Comparison of ENCODE assay signal across 7 cellular contexts in the genomic region with DNA sequence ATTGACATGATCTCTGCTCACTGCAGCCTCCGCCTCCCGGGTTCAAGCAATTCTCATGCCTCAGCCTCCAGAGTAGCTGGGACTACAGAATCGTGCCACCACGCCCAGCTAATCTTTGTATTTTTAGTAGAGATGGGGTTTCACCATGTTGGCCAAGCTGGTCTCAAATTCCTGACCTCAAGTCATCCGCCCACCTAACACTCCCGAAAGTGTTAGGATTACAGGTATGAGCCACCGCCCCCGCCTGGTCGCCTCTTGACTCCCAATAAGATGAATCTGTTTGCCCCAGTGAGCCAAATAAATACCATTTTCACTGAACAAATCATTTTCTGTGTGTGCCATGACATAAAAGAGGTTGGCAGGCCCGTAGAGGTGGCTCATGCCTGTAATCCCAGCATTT. TPM values are rescaled to one million over a fixed set of nuclear protein-coding genes. Genes with fewer than 3 reads are reported as not detected.
A peak's percentile ranks its signal among the peaks of the same experiment; 100 is the strongest.
DNase-seq lines count a peak whose midpoint lies in the region; ATAC-seq and TF ChIP-seq lines count a peak whose summit lies in the region.
"Not testable (repeated sequence)": the region's sequence is repeated elsewhere in the genome, so short reads cannot be mapped to it uniquely, and the experiment has no call there.

No MANE protein-coding gene starts in this region.

- peaks cover 20 to 29% (median 29%) of the 10 kb centered on the region in 3 donors for H3K4me1 Mint-ChIP-seq in IgD-negative memory B cell
- H3K4me1 Mint-ChIP-seq in T-helper 1 cell treated with Interleukin-12 subunit alpha and Interleukin-12 subunit beta and Interleukin-4 antibody, amounts not matched to agents 30 μg/mL and 1 μg/mL, for 36 hours (ENCODE audit: low read depth): peaks cover 33% of the 10 kb centered on the region
- H3K4me1 Mint-ChIP-seq in activated T-helper 1 cell treated with anti-CD3 and anti-CD28 coated beads, Interleukin-12 subunit alpha, Interleukin-12 subunit beta, Interleukin-2, Interleukin-4 antibody, amounts not matched to agents 30 ng/mL and 10 ng/mL and 1 ng/mL, durations not matched to agents 14 hours and 24 hours and 36 hours (ENCODE audit: low read depth): peaks cover 29% of the 10 kb centered on the region
- H3K4me1 Mint-ChIP-seq in natural killer cell treated with Interleukin-12 subunit alpha and Interleukin-12 subunit beta and Interleukin-15 and Interleukin-18, amount 100 ng/mL, for 72 hours (ENCODE audit: low read depth in 2 of 2): peaks cover 19 to 27% of the 10 kb centered on the region in 2 donors

- H3K4me3 ChIP-seq in dorsolateral prefrontal cortex; thyroid gland (replicated peaks in 1 of 3): not testable (repeated sequence)

- 83 to 89% methylated on average over 10 of the region's 10 CpGs for WGBS in thyroid gland, 2 donors

- H3K27ac ChIP-seq in dorsolateral prefrontal cortex (peak overlapping the region in 41 of 59 donors; percentile 11 to 84 (median 65)), thyroid gland (peak overlapping the region in 2 of 3 donors; percentile 38 to 63)

- H3K9me3 Mint-ChIP-seq in IgD-negative memory B cell; T-helper 1 cell treated with Interleukin-12 subunit alpha and Interleukin-12 subunit beta and Interleukin-4 antibody, amounts not matched to agents 30 μg/mL and 1 μg/mL, for 36 hours; activated T-helper 1 cell treated with anti-CD3 and anti-CD28 coated beads, Interleukin-12 subunit alpha, Interleukin-12 subunit beta, Interleukin-2, Interleukin-4 antibody, amounts not matched to agents 30 ng/mL and 10 ng/mL and 1 ng/mL, durations not matched to agents 14 hours and 24 hours and 36 hours; natural killer cell treated with Interleukin-12 subunit alpha and Interleukin-12 subunit beta and Interleukin-15 and Interleukin-18, amount 100 ng/mL, for 72 hours: not testable (repeated sequence)

- not testable (repeated sequence) for H3K27me3 ChIP-seq in dorsolateral prefrontal cortex, thyroid gland

- H3K36me3 ChIP-seq in thyroid gland: not testable (repeated sequence)

- H3K27me3 Mint-ChIP-seq in IgD-negative memory B cell; T-helper 1 cell treated with Interleukin-12 subunit alpha and Interleukin-12 subunit beta and Interleukin-4 antibody, amounts not matched to agents 30 μg/mL and 1 μg/mL, for 36 hours (ENCODE audit: low read depth); activated T-helper 1 cell treated with anti-CD3 and anti-CD28 coated beads, Interleukin-12 subunit alpha, Interleukin-12 subunit beta, Interleukin-2, Interleukin-4 antibody, amounts not matched to agents 30 ng/mL and 10 ng/mL and 1 ng/mL, durations not matched to agents 14 hours and 24 hours and 36 hours (ENCODE audit: insufficient read depth); natural killer cell treated with Interleukin-12 subunit alpha and Interleukin-12 subunit beta and Interleukin-15 and Interleukin-18, amount 100 ng/mL, for 72 hours: not testable (repeated sequence)

- TF ChIP-seq POLR2A in thyroid gland (IDR thresholded peaks at IDR 0.05): not testable (repeated sequence)

- not testable (repeated sequence) for TF ChIP-seq CTCF in dorsolateral prefrontal cortex (IDR thresholded peaks at IDR 0.05 in 54 of 56, conservative IDR thresholded peaks at IDR 0.05 in 2 of 56; ENCODE audit: low read depth in 1 of 56, partially characterized antibody in 56 of 56); thyroid gland (IDR thresholded peaks at IDR 0.05)

- not testable (repeated sequence) for H3K9me3 ChIP-seq in thyroid gland

- H3K4me1 ChIP-seq in thyroid gland: not testable (repeated sequence)

- H3K36me3 Mint-ChIP-seq in IgD-negative memory B cell; T-helper 1 cell treated with Interleukin-12 subunit alpha and Interleukin-12 subunit beta and Interleukin-4 antibody, amounts not matched to agents 30 μg/mL and 1 μg/mL, for 36 hours (ENCODE audit: low read depth); activated T-helper 1 cell treated with anti-CD3 and anti-CD28 coated beads, Interleukin-12 subunit alpha, Interleukin-12 subunit beta, Interleukin-2, Interleukin-4 antibody, amounts not matched to agents 30 ng/mL and 10 ng/mL and 1 ng/mL, durations not matched to agents 14 hours and 24 hours and 36 hours (ENCODE audit: low read depth); natural killer cell treated with Interleukin-12 subunit alpha and Interleukin-12 subunit beta and Interleukin-15 and Interleukin-18, amount 100 ng/mL, for 72 hours: not testable (repeated sequence)

- not testable (repeated sequence) for DNase-seq in activated T-helper 1 cell treated with anti-CD3 and anti-CD28 coated beads, Interleukin-12 subunit alpha, Interleukin-12 subunit beta, Interleukin-2, Interleukin-4 antibody, amounts not matched to agents 30 ng/mL and 10 ng/mL and 1 ng/mL, durations not matched to agents 14 hours and 24 hours and 36 hours (ENCODE audit: low spot score); dorsolateral prefrontal cortex; natural killer cell treated with Interleukin-12 subunit alpha and Interleukin-12 subunit beta and Interleukin-15 and Interleukin-18, amount 100 ng/mL, for 72 hours (ENCODE audit: low spot score); thyroid gland
- DNase-seq in left ventricle myocardium superior: peak; percentile 7

- H3K27ac Mint-ChIP-seq in IgD-negative memory B cell: peak overlapping the region in 2 of 3 donors; percentile 84 to 91
- peak overlapping the region; percentile 59 for H3K27ac Mint-ChIP-seq in T-helper 1 cell treated with Interleukin-12 subunit alpha and Interleukin-12 subunit beta and Interleukin-4 antibody, amounts not matched to agents 30 μg/mL and 1 μg/mL, for 36 hours
- H3K27ac Mint-ChIP-seq in activated T-helper 1 cell treated with anti-CD3 and anti-CD28 coated beads, Interleukin-12 subunit alpha, Interleukin-12 subunit beta, Interleukin-2, Interleukin-4 antibody, amounts not matched to agents 30 ng/mL and 10 ng/mL and 1 ng/mL, durations not matched to agents 14 hours and 24 hours and 36 hours: peak overlapping the region; percentile 86
- peak overlapping the region; percentile 68 to 90 for H3K27ac Mint-ChIP-seq in natural killer cell treated with Interleukin-12 subunit alpha and Interleukin-12 subunit beta and Interleukin-15 and Interleukin-18, amount 100 ng/mL, for 72 hours

- not testable (repeated sequence) for ATAC-seq in left ventricle myocardium superior; natural killer cell treated with Interleukin-12 subunit alpha and Interleukin-12 subunit beta and Interleukin-15 and Interleukin-18, amount 100 ng/mL, for 72 hours

- intact Hi-C loops in activated T-helper 1 cell treated with anti-CD3 and anti-CD28 coated beads, Interleukin-12 subunit alpha, Interleukin-12 subunit beta, Interleukin-2, Interleukin-4 antibody, amounts not matched to agents 30 ng/mL and 10 ng/mL and 1 ng/mL, durations not matched to agents 14 hours and 24 hours and 36 hours (cut with micrococcal nuclease); dorsolateral prefrontal cortex (cut with DNase I); left ventricle myocardium superior (cut with micrococcal nuclease); thyroid gland (cut with DNase I): not testable (repeated sequence)

- H3K4me3 Mint-ChIP-seq in IgD-negative memory B cell: peak overlapping the region in 1 of 4 donors; percentile 41
- not testable (repeated sequence) for H3K4me3 Mint-ChIP-seq in T-helper 1 cell treated with Interleukin-12 subunit alpha and Interleukin-12 subunit beta and Interleukin-4 antibody, amounts not matched to agents 30 μg/mL and 1 μg/mL, for 36 hours; activated T-helper 1 cell treated with anti-CD3 and anti-CD28 coated beads, Interleukin-12 subunit alpha, Interleukin-12 subunit beta, Interleukin-2, Interleukin-4 antibody, amounts not matched to agents 30 ng/mL and 10 ng/mL and 1 ng/mL, durations not matched to agents 14 hours and 24 hours and 36 hours; natural killer cell treated with Interleukin-12 subunit alpha and Interleukin-12 subunit beta and Interleukin-15 and Interleukin-18, amount 100 ng/mL, for 72 hours

RNA-seq across cellular contexts. Expression of gene WBP2, which starts 4.2 kb away (rescaled TPM):
- polyA plus RNA-seq in IgD-negative memory B cell: 131 TPM
- 68.8 and 74.4 TPM in 2 replicates for total RNA-seq in activated T-helper 1 cell treated with anti-CD3 and anti-CD28 coated beads, Interleukin-12 subunit alpha, Interleukin-12 subunit beta, Interleukin-2, Interleukin-4 antibody, amounts not matched to agents 30 ng/mL and 10 ng/mL and 1 ng/mL, durations not matched to agents 14 hours and 24 hours and 36 hours
- total RNA-seq in dorsolateral prefrontal cortex (100 to 1,000 TPM; 311 to 523 (median 421) TPM), left ventricle myocardium superior (152 TPM), thyroid gland (10 to 100 TPM; 41.8 to 64.5 (median 53.5) TPM)
- 100 to 1,000 TPM in 1 of 2 donors, 10 to 100 TPM in 1; 73.8 to 101 TPM for total RNA-seq in natural killer cell treated with Interleukin-12 subunit alpha and Interleukin-12 subunit beta and Interleukin-15 and Interleukin-18, amount 100 ng/mL, for 72 hours

RNA-seq across cellular contexts. Expression of gene UNC13D, which starts 15.2 kb away (rescaled TPM):
- 42.0 TPM for polyA plus RNA-seq in IgD-negative memory B cell
- total RNA-seq in activated T-helper 1 cell treated with anti-CD3 and anti-CD28 coated beads, Interleukin-12 subunit alpha, Interleukin-12 subunit beta, Interleukin-2, Interleukin-4 antibody, amounts not matched to agents 30 ng/mL and 10 ng/mL and 1 ng/mL, durations not matched to agents 14 hours and 24 hours and 36 hours: 185 and 186 TPM in 2 replicates
- total RNA-seq in dorsolateral prefrontal cortex (10 to 100 TPM in 85 of 120 experiments, 1 to 10 TPM in 35; 3.9 to 40.2 (median 13.0) TPM), left ventricle myocardium superior (8.6 TPM), thyroid gland (1 to 10 TPM; 4.0 to 8.1 (median 5.2) TPM)
- total RNA-seq in natural killer cell treated with Interleukin-12 subunit alpha and Interleukin-12 subunit beta and Interleukin-15 and Interleukin-18, amount 100 ng/mL, for 72 hours: 100 to 1,000 TPM; 270 to 289 TPM

RNA-seq across cellular contexts. Expression of gene TRIM47, which starts 19.0 kb away (rescaled TPM):
- 12.4 TPM for polyA plus RNA-seq in IgD-negative memory B cell
- 30.5 and 32.7 TPM in 2 replicates for total RNA-seq in activated T-helper 1 cell treated with anti-CD3 and anti-CD28 coated beads, Interleukin-12 subunit alpha, Interleukin-12 subunit beta, Interleukin-2, Interleukin-4 antibody, amounts not matched to agents 30 ng/mL and 10 ng/mL and 1 ng/mL, durations not matched to agents 14 hours and 24 hours and 36 hours
- total RNA-seq in dorsolateral prefrontal cortex (100 to 1,000 TPM in 3 of 120 experiments, 10 to 100 TPM in 117; 19.7 to 109 (median 43.9) TPM), left ventricle myocardium superior (24.4 TPM), thyroid gland (10 to 100 TPM; 14.7 to 27.8 (median 19.7) TPM)
- 1 to 10 TPM; 1.6 to 2.1 TPM for total RNA-seq in natural killer cell treated with Interleukin-12 subunit alpha and Interleukin-12 subunit beta and Interleukin-15 and Interleukin-18, amount 100 ng/mL, for 72 hours

RNA-seq across cellular contexts. Expression of gene TRIM65, which starts 37.4 kb away (rescaled TPM):
- polyA plus RNA-seq in IgD-negative memory B cell: 25.0 TPM
- 45.0 and 53.7 TPM in 2 replicates for total RNA-seq in activated T-helper 1 cell treated with anti-CD3 and anti-CD28 coated beads, Interleukin-12 subunit alpha, Interleukin-12 subunit beta, Interleukin-2, Interleukin-4 antibody, amounts not matched to agents 30 ng/mL and 10 ng/mL and 1 ng/mL, durations not matched to agents 14 hours and 24 hours and 36 hours
- total RNA-seq in dorsolateral prefrontal cortex (10 to 100 TPM; 11.9 to 37.4 (median 20.2) TPM), left ventricle myocardium superior (11.4 TPM), thyroid gland (10 to 100 TPM; 23.0 to 39.4 (median 31.8) TPM)
- total RNA-seq in natural killer cell treated with Interleukin-12 subunit alpha and Interleukin-12 subunit beta and Interleukin-15 and Interleukin-18, amount 100 ng/mL, for 72 hours: 10 to 100 TPM; 17.2 to 42.1 TPM

RNA-seq across cellular contexts. Expression of gene MRPL38, which starts 45.3 kb away (rescaled TPM):
- polyA plus RNA-seq in IgD-negative memory B cell: 77.5 TPM
- 151 and 160 TPM in 2 replicates for total RNA-seq in activated T-helper 1 cell treated with anti-CD3 and anti-CD28 coated beads, Interleukin-12 subunit alpha, Interleukin-12 subunit beta, Interleukin-2, Interleukin-4 antibody, amounts not matched to agents 30 ng/mL and 10 ng/mL and 1 ng/mL, durations not matched to agents 14 hours and 24 hours and 36 hours
- total RNA-seq in dorsolateral prefrontal cortex: 100 to 1,000 TPM in 56 of 120 experiments, 10 to 100 TPM in 64; 65.1 to 138 (median 98.8) TPM
- total RNA-seq in left ventricle myocardium superior: 124 TPM
- 100 to 1,000 TPM; 117 to 174 TPM for total RNA-seq in natural killer cell treated with Interleukin-12 subunit alpha and Interleukin-12 subunit beta and Interleukin-15 and Interleukin-18, amount 100 ng/mL, for 72 hours
- 10 to 100 TPM; 34.8 to 60.6 (median 50.3) TPM for total RNA-seq in thyroid gland
